14 cellular contexts compared by ENCODE assay signal in the genomic region with DNA sequence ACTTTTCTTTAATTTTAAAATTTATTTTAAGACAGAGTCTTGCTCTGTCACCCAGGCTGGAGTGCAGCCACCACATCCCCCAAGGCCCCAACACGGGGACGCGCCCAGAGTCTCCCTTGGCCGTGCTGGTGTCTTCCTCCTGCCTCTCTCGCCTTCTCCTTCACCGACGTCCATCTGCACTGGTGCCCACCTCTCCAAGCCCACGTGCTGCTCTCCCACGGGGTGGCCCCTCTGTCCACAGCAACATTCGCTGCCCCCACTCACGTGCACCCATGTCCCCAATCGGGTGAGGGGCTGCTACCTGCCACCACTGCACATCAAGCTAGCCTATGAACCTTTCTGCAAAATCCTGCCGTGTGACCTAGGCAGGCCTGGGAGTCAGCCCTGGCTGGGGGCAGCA. TPM values are rescaled to one million over a fixed set of nuclear protein-coding genes. Genes with fewer than 3 reads are reported as not detected.
DNase-seq lines count a peak whose midpoint lies in the region; ATAC-seq and TF ChIP-seq lines count a peak whose summit lies in the region.
"Had no signal": no experiment of that assay in that cellular context is flagged by ENCODE, and none has a peak within 500 bp of the region (broad histone marks: within the 10 kb centered on the region; RNA-seq: fewer than 3 reads in every experiment).

No MANE protein-coding gene starts in this region.

- CTCF ChIA-PET in activated naive CD4-positive, alpha-beta T cell treated with anti-CD3 and anti-CD28 coated beads for 36 hours (lab: Charles Lee): no interaction called here

- peaks cover 6 to 52% of the 10 kb centered on the region in 2 donors for H3K4me1 ChIP-seq in left lung
- peaks cover 46% of the 10 kb centered on the region for H3K4me1 ChIP-seq in suprapubic skin

- no peaks in the 10 kb centered on the region for H3K27me3 Mint-ChIP-seq in activated naive CD4-positive, alpha-beta T cell treated with anti-CD3 and anti-CD28 coated beads for 36 hours (ENCODE audit: low read depth)
- H3K27me3 Mint-ChIP-seq in activated naive CD8-positive, alpha-beta T cell: no peaks in the 10 kb centered on the region
- H3K27me3 Mint-ChIP-seq: IgD-negative memory B cell had no signal

- H3K36me3 ChIP-seq in left lung: peaks cover 0 to 56% of the 10 kb centered on the region in 2 donors
- H3K36me3 ChIP-seq in suprapubic skin: peaks cover 29% of the 10 kb centered on the region

- TF ChIP-seq CTCF in left lung (IDR thresholded peaks at IDR 0.05) (no peak), suprapubic skin (IDR thresholded peaks at IDR 0.05) (no peak)

- intact Hi-C loops in activated naive CD4-positive, alpha-beta T cell treated with anti-CD3 and anti-CD28 coated beads for 36 hours (cut with micrococcal nuclease): no loop called here
- intact Hi-C loops in left lung (cut with DNase I): no loop called here

- no peak for ATAC-seq in left lung

- peaks cover 27% of the 10 kb centered on the region for H3K36me3 Mint-ChIP-seq in activated naive CD4-positive, alpha-beta T cell treated with anti-CD3 and anti-CD28 coated beads for 36 hours (ENCODE audit: low read depth)
- peaks cover 5% of the 10 kb centered on the region for H3K36me3 Mint-ChIP-seq in activated naive CD8-positive, alpha-beta T cell
- H3K36me3 Mint-ChIP-seq: IgD-negative memory B cell had no signal

- H3K27me3 ChIP-seq in left lung: peaks cover 0 to 20% of the 10 kb centered on the region in 2 donors
- no peaks in the 10 kb centered on the region for H3K27me3 ChIP-seq in suprapubic skin

- peaks cover 50% of the 10 kb centered on the region for H3K4me1 Mint-ChIP-seq in activated naive CD4-positive, alpha-beta T cell treated with anti-CD3 and anti-CD28 coated beads for 36 hours (ENCODE audit: low read depth)
- peaks cover 42% of the 10 kb centered on the region for H3K4me1 Mint-ChIP-seq in activated naive CD8-positive, alpha-beta T cell (ENCODE audit: low read depth)

- DNase-seq in activated naive CD4-positive, alpha-beta T cell treated with anti-CD3 and anti-CD28 coated beads for 36 hours: no peak
- no peak for DNase-seq in activated naive CD4-positive, alpha-beta T cell treated with anti-CD3 and anti-CD28 coated beads, Interleukin-2, amount 50 U/mL, for 16 hours
- peak in 1 of 2 donors; percentile 51 for DNase-seq in left lung
- DNase-seq in suprapubic skin (ENCODE audit: low spot score in 2 of 2): no peak
- DNase-seq in COLO668 (lab: John Stamatoyannopoulos, UW; ENCODE audit: unreplicated experiment): no peak
- DNase-seq in DMS153 treated with DMSO at 0.1 percent for 48 hours (lab: John Stamatoyannopoulos, UW; ENCODE audit: unreplicated experiment): no peak
- DNase-seq in NCI-H2171 treated with DMSO at 0.1 percent for 48 hours (lab: John Stamatoyannopoulos, UW): no peak
- DNase-seq: activated effector memory CD4-positive, alpha-beta T cell treated with Interleukin-2 at 50 U/mL for 16 hours; NCI-H1417; NCI-H524 had no signal

- TF ChIP-seq EP300 in suprapubic skin (IDR thresholded peaks at IDR 0.05): no peak

- no peaks in the 10 kb centered on the region for H3K9me3 Mint-ChIP-seq in activated naive CD4-positive, alpha-beta T cell treated with anti-CD3 and anti-CD28 coated beads for 36 hours
- no peaks in the 10 kb centered on the region for H3K9me3 Mint-ChIP-seq in activated naive CD8-positive, alpha-beta T cell (ENCODE audit: low read depth)
- H3K9me3 Mint-ChIP-seq: IgD-negative memory B cell had no signal

- H3K27ac ChIP-seq in left lung (peak overlapping the region; percentile 59 to 82), suprapubic skin (no peak overlapping the region)

- H3K4me3 Mint-ChIP-seq in activated naive CD4-positive, alpha-beta T cell treated with anti-CD3 and anti-CD28 coated beads for 36 hours: peak overlapping the region; percentile 97
- peak overlapping the region; percentile 99 for H3K4me3 Mint-ChIP-seq in activated naive CD8-positive, alpha-beta T cell

- peak overlapping the region; percentile 95 for H3K27ac Mint-ChIP-seq in activated naive CD4-positive, alpha-beta T cell treated with anti-CD3 and anti-CD28 coated beads for 36 hours
- H3K27ac Mint-ChIP-seq in activated naive CD8-positive, alpha-beta T cell: peak overlapping the region; percentile 97
- H3K27ac Mint-ChIP-seq: IgD-negative memory B cell had no signal

- H3K9me3 ChIP-seq in left lung: no peaks in the 10 kb centered on the region
- no peaks in the 10 kb centered on the region for H3K9me3 ChIP-seq in suprapubic skin

- H3K4me3 ChIP-seq in left lung: peak overlapping the region in 1 of 2 donors; percentile 54
- peak overlapping the region; percentile 58 for H3K4me3 ChIP-seq in suprapubic skin

- 75% methylated on average over 13 of the region's 13 CpGs for WGBS in suprapubic skin

- no peak for TF ChIP-seq POLR2A in suprapubic skin (IDR thresholded peaks at IDR 0.05)

RNA-seq across cellular contexts. Expression of a gene that starts 3.1 kb away (rescaled TPM):
- total RNA-seq in activated naive CD4-positive, alpha-beta T cell treated with anti-CD3 and anti-CD28 coated beads for 36 hours: 1 to 10 TPM; 7.7 to 8.2 TPM
- total RNA-seq in left lung (10 to 100 TPM; 26.6 to 28.7 TPM), suprapubic skin (10 to 100 TPM in 3 of 4 donors, 1 to 10 TPM in 1; 7.6 to 26.6 (median 18.8) TPM)
- total RNA-seq: RPMI7951 had no signal

RNA-seq across cellular contexts. Expression of a gene that starts 43.4 kb away (rescaled TPM):
- 10 to 100 TPM; 68.1 to 76.1 TPM for total RNA-seq in activated naive CD4-positive, alpha-beta T cell treated with anti-CD3 and anti-CD28 coated beads for 36 hours
- 10 to 100 TPM; 34.9 to 38.6 TPM for total RNA-seq in left lung
- 10 to 100 TPM; 28.1 to 86.1 (median 35.2) TPM for total RNA-seq in suprapubic skin

RNA-seq across cellular contexts. Expression of a gene that starts 47.9 kb away (rescaled TPM):
- total RNA-seq in activated naive CD4-positive, alpha-beta T cell treated with anti-CD3 and anti-CD28 coated beads for 36 hours: not detected
- total RNA-seq in left lung (not detected), suprapubic skin (not detected)
- total RNA-seq: chondrocyte, RPMI7951 had no signal
